8 cellular contexts compared by ENCODE assay signal in genomic region chr3:105368575-105369500, GRCh38.
DNase-seq lines count a peak whose midpoint lies in the region; ATAC-seq and TF ChIP-seq lines count a peak whose summit lies in the region.

No MANE protein-coding gene starts in this region.

- peak overlapping the region; percentile 76 for H3K4me3 ChIP-seq in mucosa of stomach (ENCODE audit: low read length)

- H3K36me3 ChIP-seq in mucosa of stomach (ENCODE audit: control insufficient read depth, insufficient read depth, low read length), result no peaks in the 10 kb centered on the region

- H3K9ac ChIP-seq in mucosa of stomach (ENCODE audit: low read length), result peak overlapping the region; percentile 91

- no peak for TF ChIP-seq POLR2A in erythroblast (IDR thresholded peaks at IDR 0.05; ENCODE audit: low read length)

- no peaks in the 10 kb centered on the region for H3K27me3 ChIP-seq in mucosa of stomach (ENCODE audit: control insufficient read depth, insufficient read depth, low read length)

- H3K9me3 ChIP-seq in mucosa of stomach (ENCODE audit: control insufficient read depth, low read length), result no peaks in the 10 kb centered on the region

- ATAC-seq in GM19397 (IDR thresholded peaks at IDR 0.05; ENCODE audit: unreplicated experiment) (peak; percentile 19), HG03520 (IDR thresholded peaks at IDR 0.05; ENCODE audit: unreplicated experiment) (peak; percentile 29)

- H3K4me1 ChIP-seq in mucosa of stomach (ENCODE audit: control insufficient read depth, insufficient read depth, low read length), result peaks cover 9% of the 10 kb centered on the region

- DNase-seq in CD1c-positive myeloid dendritic cell (ENCODE audit: extremely low spot score) (peak; percentile 81), NOMO-1 treated with dmso at 0.1 percent for 144 hours (lab: John Stamatoyannopoulos, UW; ENCODE audit: unreplicated experiment) (peak; percentile 85), erythroblast (lab: John Stamatoyannopoulos, UW) (peak; percentile 15 to 17)
- peak; percentile 80 for DNase-seq in activated CD8-positive, alpha-beta memory T cell treated with anti-CD3 and anti-CD28 coated beads, Interleukin-2, amount 50 U/mL, for 48 hours
- DNase-seq in stimulated activated CD8-positive, alpha-beta memory T cell treated with anti-CD3 and anti-CD28 coated beads, Interleukin-7, amount 100 ng/mL, for 4 hours (ENCODE audit: low read depth in 2 of 2), result peak; percentile 68 to 69

Comparison
In these comparisons a context has a peak if more than half of its experiments do, and no peak if none do; other contexts are left out.
1. Peak in every context shown above with its lines: DNase-seq, ATAC-seq and H3K4me3 ChIP-seq.
2. DNase-seq: peak in every context shown above with its lines; median percentile 85 in NOMO-1 treated with dmso at 0.1 percent for 144 hours; 81 in CD1c-positive myeloid dendritic cell; 80 in activated CD8-positive, alpha-beta memory T cell treated with anti-CD3 and anti-CD28 coated beads, Interleukin-2, amount 50 U/mL, for 48 hours; 68 in stimulated activated CD8-positive, alpha-beta memory T cell treated with anti-CD3 and anti-CD28 coated beads, Interleukin-7, amount 100 ng/mL, for 4 hours; 16 in erythroblast.